14 cellular contexts compared by ENCODE assay signal in genomic region chr14:104107611-104108569, GRCh38. TPM values are rescaled to one million over a fixed set of nuclear protein-coding genes. Genes with fewer than 3 reads are reported as not detected.
DNase-seq lines count a peak whose midpoint lies in the region; TF ChIP-seq lines count a peak whose summit lies in the region.
"Had no signal": no experiment of that assay in that cellular context is flagged by ENCODE, and none has a peak within 500 bp of the region (broad histone marks: within the 10 kb centered on the region; RNA-seq: fewer than 3 reads in every experiment).

No MANE protein-coding gene starts in this region.

- no peak overlapping the region for H3K4me3 Mint-ChIP-seq in endodermal cell

- no peaks in the 10 kb centered on the region for H3K4me1 Mint-ChIP-seq in endodermal cell

- H3K27ac ChIP-seq in endodermal cell (ENCODE audit: low read depth, low read length) = no peak overlapping the region
- no peak overlapping the region for H3K27ac ChIP-seq in testis
- H3K27ac ChIP-seq in brain microvascular endothelial cell = no peak overlapping the region
- H3K27ac ChIP-seq: gastrocnemius medialis, SJSA1 had no signal

- WGBS in endodermal cell (ENCODE audit: insufficient coverage in 1 of 2, insufficient read length in 1 of 2), 2 experiments = 78 to 87% methylated on average over 9 to 32 of the region's 32 CpGs
- 70 to 78% methylated on average over 19 to 32 of the region's 32 CpGs for WGBS in testis, 2 donors

- H3K36me3 ChIP-seq in endodermal cell (ENCODE audit: control insufficient read depth, insufficient read depth, low read length) (no peaks in the 10 kb centered on the region), testis (ENCODE audit: low read depth, missing control alignments) (no peaks in the 10 kb centered on the region), brain microvascular endothelial cell (replicated peaks) (no peaks in the 10 kb centered on the region)
- H3K36me3 ChIP-seq: gastrocnemius medialis, SJSA1 had no signal

- DNase-seq in stimulated activated CD4-positive, alpha-beta T cell treated with anti-CD3 and anti-CD28 coated beads, Interleukin-1b, Interleukin-23, amount 100 ng/mL, for 48 hours = peak; percentile 1
- DNase-seq in stimulated activated CD4-positive, alpha-beta T cell treated with anti-CD3 and anti-CD28 coated beads, Interleukin-2, amount 100 ng/mL, for 48 hours = no peak
- DNase-seq in endodermal cell = peak; percentile 63
- DNase-seq in mesenteric fat pad (ENCODE audit: low spot score) = peak; percentile 72
- DNase-seq in activated T-cell treated with anti-CD3 and anti-CD28 coated beads, Interleukin-2, amount 50 U/mL, for 48 hours = no peak
- DNase-seq in stimulated activated naive CD4-positive, alpha-beta T cell (lab: John Stamatoyannopoulos, UW) = no peak
- no peak for DNase-seq in testis
- DNase-seq in brain microvascular endothelial cell = no peak
- DNase-seq: activated naive CD4-positive, alpha-beta T cell; gastrocnemius medialis; NCI-H1048; NCI-H524 treated with DMSO at 0.1 percent for 48 hours; retina had no signal

- H3K27ac Mint-ChIP-seq in endodermal cell = no peak overlapping the region

- no peak overlapping the region for H3K9ac ChIP-seq in endodermal cell (ENCODE audit: extremely low read depth, low read length, poor library complexity, severe bottlenecking)

- H3K9me3 ChIP-seq in endodermal cell (ENCODE audit: control insufficient read depth, low read length) (no peaks in the 10 kb centered on the region), testis (no peaks in the 10 kb centered on the region)
- H3K9me3 ChIP-seq: gastrocnemius medialis, SJSA1 had no signal

- no peak for TF ChIP-seq POLR2A in testis (IDR thresholded peaks at IDR 0.05)

- H3K27me3 ChIP-seq in endodermal cell (ENCODE audit: control insufficient read depth, insufficient read depth, low read length, poor library complexity, severe bottlenecking) (no peaks in the 10 kb centered on the region), testis (no peaks in the 10 kb centered on the region), brain microvascular endothelial cell (replicated peaks) (no peaks in the 10 kb centered on the region)
- H3K27me3 ChIP-seq: gastrocnemius medialis, SJSA1 had no signal

- H3K9me3 Mint-ChIP-seq in endodermal cell = no peaks in the 10 kb centered on the region

- in situ Hi-C loops in brain microvascular endothelial cell (cut with HindIII; ENCODE audit: low pct_ligation_motif_present, low sequenced_read_pairs) = no loop called here

- H3K27me3 Mint-ChIP-seq in endodermal cell (ENCODE audit: insufficient read depth) = no peaks in the 10 kb centered on the region

- H3K4me3 ChIP-seq in endodermal cell (ENCODE audit: low read length) (no peak overlapping the region), testis (no peak overlapping the region), brain microvascular endothelial cell (ENCODE audit: low read depth, low read length) (no peak overlapping the region)
- H3K4me3 ChIP-seq: gastrocnemius medialis, SJSA1 had no signal

- no peaks in the 10 kb centered on the region for H3K4me1 ChIP-seq in endodermal cell (ENCODE audit: control insufficient read depth, insufficient read depth, low read length)
- H3K4me1 ChIP-seq in testis = no peaks in the 10 kb centered on the region
- H3K4me1 ChIP-seq: gastrocnemius medialis, SJSA1 had no signal

- intact Hi-C loops in testis (cut with DNase I; ENCODE audit: low total_unique reads) = no loop called here

- TF ChIP-seq CTCF in endodermal cell (conservative IDR thresholded peaks at IDR 0.05) (no peak), testis (IDR thresholded peaks at IDR 0.05) (no peak), brain microvascular endothelial cell (IDR thresholded peaks at IDR 0.05; ENCODE audit: low read depth, low read length, missing control alignments) (no peak)

- no peaks in the 10 kb centered on the region for H3K36me3 Mint-ChIP-seq in endodermal cell (ENCODE audit: low read depth)

RNA-seq across cellular contexts. Expression of gene ASPG, which starts 22.4 kb away (rescaled TPM):
- 1 to 10 TPM in 1 of 2 donors, under 1 TPM in 1; 0.71 to 1.4 TPM for total RNA-seq in endodermal cell
- polyA plus RNA-seq in endodermal cell (2013, experiment 1 of 2) = 0.32 TPM
- polyA plus RNA-seq in endodermal cell (2013, experiment 2 of 2) = 0.33 TPM
- 1.1 TPM for total RNA-seq in mesenteric fat pad
- 1 to 10 TPM; 2.7 to 3.7 TPM for total RNA-seq in testis
- polyA plus RNA-seq in testis (ENCODE audit: insufficient read depth, low read depth, low replicate concordance) = 3.3 TPM
- total RNA-seq: SJSA1 had no signal

RNA-seq across cellular contexts. Expression of gene KIF26A, which starts 30.5 kb away (rescaled TPM):
- total RNA-seq in endodermal cell (10 to 100 TPM; 36.7 to 54.8 TPM), mesenteric fat pad (3.2 TPM), testis (10 to 100 TPM; 18.3 to 21.2 TPM)
- polyA plus RNA-seq in endodermal cell (2013, experiment 1 of 2) = 9.9 TPM
- 8.4 TPM for polyA plus RNA-seq in endodermal cell (2013, experiment 2 of 2)
- 5.6 TPM for polyA plus RNA-seq in testis (ENCODE audit: insufficient read depth, low read depth, low replicate concordance)

Comparison
In these comparisons a context has a peak if more than half of its experiments do, and no peak if none do; other contexts are left out.
1. DNase-seq: peak in stimulated activated CD4-positive, alpha-beta T cell treated with anti-CD3 and anti-CD28 coated beads, Interleukin-1b, Interleukin-23, amount 100 ng/mL, for 48 hours (single experiment), endodermal cell (single experiment) and mesenteric fat pad (single experiment); none in stimulated activated CD4-positive, alpha-beta T cell treated with anti-CD3 and anti-CD28 coated beads, Interleukin-2, amount 100 ng/mL, for 48 hours (0 of 2), activated T-cell treated with anti-CD3 and anti-CD28 coated beads, Interleukin-2, amount 50 U/mL, for 48 hours (0 of 2), stimulated activated naive CD4-positive, alpha-beta T cell (0 of 6), testis (single experiment) and brain microvascular endothelial cell (single experiment).